In genomic region chr6:121522771-121523386, GRCh38 we compare ENCODE assay signal across 14 cellular contexts.
DNase-seq lines count a peak whose midpoint lies in the region; ATAC-seq and TF ChIP-seq lines count a peak whose summit lies in the region.
"Had no signal": no experiment of that assay in that cellular context is flagged by ENCODE, and none has a peak within 500 bp of the region (broad histone marks: within the 10 kb centered on the region; RNA-seq: fewer than 3 reads in every experiment).

No MANE protein-coding gene starts in this region.

- DNase-seq in AG20443 (ENCODE audit: low spot score) (peak; percentile 43), SK-N-DZ (ENCODE audit: low spot score) (peak; percentile 26), sciatic nerve (ENCODE audit: low spot score) (no peak), islet precursor cell (no peak), GM13977 (ENCODE audit: low spot score) (no peak), NCI-H446 treated with DMSO at 0.1 percent for 48 hours (lab: John Stamatoyannopoulos, UW) (no peak)
- no peak for DNase-seq in activated naive CD8-positive, alpha-beta T cell treated with anti-CD3 and anti-CD28 coated beads, Interleukin-2, amount 50 U/mL, for 24 hours
- DNase-seq: NCI-H2029 treated with DMSO at 0.1 percent for 48 hours, OCI-M1, right lobe of liver had no signal

- H3K9me3 ChIP-seq in gastroesophageal sphincter, result no peaks in the 10 kb centered on the region
- H3K9me3 ChIP-seq: right lobe of liver had no signal

- no peaks in the 10 kb centered on the region for H3K4me1 Mint-ChIP-seq in activated naive CD8-positive, alpha-beta T cell treated with anti-CD3 and anti-CD28 coated beads, Interleukin-2, amount 50 U/mL, for 24 hours

- WGBS in gastroesophageal sphincter (ENCODE audit: low coverage in 1 of 2), 2 donors, result 20 to 39% methylated on average over 3 of the region's 3 CpGs

- peaks cover 0 to 51% (median 16%) of the 10 kb centered on the region in 3 donors for H3K4me1 ChIP-seq in gastroesophageal sphincter
- H3K4me1 ChIP-seq: BLaER1 treated with 17β-estradiol and CSF1 and Interleukin-3, amounts not matched to agents 10 nM and 100 nM; right lobe of liver had no signal

- H3K27ac ChIP-seq in gastroesophageal sphincter, result peak overlapping the region; percentile 77 to 91 (median 83)
- H3K27ac ChIP-seq: BLaER1 treated with 17β-estradiol and CSF1 and Interleukin-3, amounts not matched to agents 10 nM and 100 nM had no signal

- H3K36me3 Mint-ChIP-seq in activated naive CD8-positive, alpha-beta T cell treated with anti-CD3 and anti-CD28 coated beads, Interleukin-2, amount 50 U/mL, for 24 hours (ENCODE audit: low read depth), result no peaks in the 10 kb centered on the region
- H3K36me3 Mint-ChIP-seq: brain had no signal

- ATAC-seq in gastroesophageal sphincter, result no peak
- peak; percentile 34 for ATAC-seq in sciatic nerve
- no peak for ATAC-seq in activated naive CD8-positive, alpha-beta T cell treated with anti-CD3 and anti-CD28 coated beads, Interleukin-2, amount 50 U/mL, for 24 hours
- ATAC-seq: HepG2 had no signal

- no peaks in the 10 kb centered on the region for H3K9me3 Mint-ChIP-seq in activated naive CD8-positive, alpha-beta T cell treated with anti-CD3 and anti-CD28 coated beads, Interleukin-2, amount 50 U/mL, for 24 hours
- H3K9me3 Mint-ChIP-seq: brain had no signal

- no peaks in the 10 kb centered on the region for H3K36me3 ChIP-seq in gastroesophageal sphincter
- H3K36me3 ChIP-seq: BLaER1 treated with 17β-estradiol and CSF1 and Interleukin-3, amounts not matched to agents 10 nM and 100 nM; right lobe of liver had no signal

- H3K27me3 ChIP-seq in gastroesophageal sphincter, result no peaks in the 10 kb centered on the region
- H3K27me3 ChIP-seq: BLaER1 treated with 17β-estradiol and CSF1 and Interleukin-3, amounts not matched to agents 10 nM and 100 nM; right lobe of liver had no signal

- TF ChIP-seq CTCF in gastroesophageal sphincter (IDR thresholded peaks at IDR 0.05) (no peak), GM13977 (IDR thresholded peaks at IDR 0.05; ENCODE audit: extremely low read depth, insufficient read depth, missing control alignments) (no peak)

- no peak overlapping the region for H3K4me3 Mint-ChIP-seq in activated naive CD8-positive, alpha-beta T cell treated with anti-CD3 and anti-CD28 coated beads, Interleukin-2, amount 50 U/mL, for 24 hours

- intact Hi-C loops in sciatic nerve (cut with DNase I), result no loop called here

- TF ChIP-seq POLR2A in gastroesophageal sphincter (IDR thresholded peaks at IDR 0.05), result no peak

- H3K4me3 ChIP-seq in gastroesophageal sphincter, result peak overlapping the region; percentile 22 to 24
- H3K4me3 ChIP-seq: BLaER1 treated with 17β-estradiol and CSF1 and Interleukin-3, amounts not matched to agents 10 nM and 100 nM; right lobe of liver had no signal

- TF ChIP-seq EP300 in gastroesophageal sphincter (IDR thresholded peaks at IDR 0.05), result no peak

- in situ Hi-C loops in GM13977 (cut with MboI; ENCODE audit: low pct_unique_long_range_greater_than_20kb, low sequenced_read_pairs, unreplicated experiment), result no loop called here

- no peaks in the 10 kb centered on the region for H3K27me3 Mint-ChIP-seq in activated naive CD8-positive, alpha-beta T cell treated with anti-CD3 and anti-CD28 coated beads, Interleukin-2, amount 50 U/mL, for 24 hours

- no peak overlapping the region for H3K27ac Mint-ChIP-seq in activated naive CD8-positive, alpha-beta T cell treated with anti-CD3 and anti-CD28 coated beads, Interleukin-2, amount 50 U/mL, for 24 hours

Comparison
In these comparisons a context has a peak if more than half of its experiments do, and no peak if none do; other contexts are left out.
1. DNase-seq: peak in AG20443 (single experiment) and SK-N-DZ (single experiment); none in sciatic nerve (single experiment), islet precursor cell (single experiment), GM13977 (single experiment), NCI-H446 treated with DMSO at 0.1 percent for 48 hours (single experiment) and activated naive CD8-positive, alpha-beta T cell treated with anti-CD3 and anti-CD28 coated beads, Interleukin-2, amount 50 U/mL, for 24 hours (single experiment).